ENCODE assay signal across 10 cellular contexts in the genomic region with DNA sequence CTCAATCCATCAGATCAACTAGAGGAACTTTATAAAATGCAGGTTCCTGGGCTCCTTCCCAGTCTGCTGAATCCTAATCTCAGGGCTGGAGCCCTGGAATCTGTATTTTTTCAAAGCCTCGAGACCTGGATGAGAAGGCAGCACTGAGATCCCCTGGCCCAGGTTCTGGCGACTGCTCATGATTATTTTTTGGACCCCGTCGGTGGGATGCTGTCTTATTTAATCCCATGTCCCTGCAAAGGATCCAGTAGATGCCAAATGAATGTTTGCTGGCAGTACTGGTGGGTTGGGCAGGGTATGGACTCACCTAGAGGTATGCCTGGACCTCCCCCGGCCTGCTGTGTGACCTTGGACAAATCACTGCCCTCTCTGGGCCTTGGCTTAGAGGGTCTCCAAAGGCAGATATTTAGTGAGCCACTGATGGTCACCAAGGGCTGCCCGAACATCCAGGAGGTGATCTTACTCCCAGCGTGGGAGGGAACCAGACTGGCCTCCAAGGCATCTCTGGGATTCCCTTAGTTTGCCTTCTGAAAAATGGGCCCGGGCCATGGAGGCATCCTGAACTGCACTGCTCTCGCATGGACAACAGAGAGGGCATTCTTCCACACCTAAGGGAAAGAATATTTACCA.
DNase-seq lines count a peak whose midpoint lies in the region; ATAC-seq, FAIRE-seq and TF ChIP-seq lines count a peak whose summit lies in the region.
"Had no signal": no experiment of that assay in that cellular context is flagged by ENCODE, and none has a peak within 500 bp of the region (broad histone marks: within the 10 kb centered on the region; RNA-seq: fewer than 3 reads in every experiment).

No MANE protein-coding gene starts in this region.

- no peak overlapping the region for H3K4me3 Mint-ChIP-seq in activated CD4-positive, alpha-beta memory T cell treated with anti-CD3 and anti-CD28 coated beads for 36 hours

- no peaks in the 10 kb centered on the region for H3K27me3 Mint-ChIP-seq in activated CD4-positive, alpha-beta memory T cell treated with anti-CD3 and anti-CD28 coated beads for 36 hours

- no peak overlapping the region for H3K9ac ChIP-seq in HepG2 (ENCODE audit: insufficient read depth, low read depth, low read length)

- TF ChIP-seq EP300 in HepG2 (IDR thresholded peaks at IDR 0.05; ENCODE audit: low read depth in 2 of 2, low read length in 2 of 2): no peak
- TF ChIP-seq EP300 in HepG2 (CRISPR knock-in tag; IDR thresholded peaks at IDR 0.05; ENCODE audit: borderline replicate concordance): no peak

- no peak for FAIRE-seq in HepG2 (lab: Jason Lieb, UNC)

- POLR2A ChIA-PET in HEK293 (lab: Yijun Ruan, JAX): interaction anchor here (0.6 to 0.7 kb wide), 2 partner anchors 110 to 339 kb away, joined by 4 to 5 read pairs; no protein-coding TSS in a partner anchor
- POLR2A ChIA-PET in activated CD4-positive, alpha-beta memory T cell treated with anti-CD3 and anti-CD28 coated beads for 36 hours (lab: Charles Lee): interaction anchor here (0.9 to 2.4 kb wide), 12 partner anchors 10 to 96 kb away, joined by 3 to 30 read pairs (median 6); partner anchors contain the start of gene RUNX3
- POLR2A ChIA-PET in HepG2 (lab: Yijun Ruan, JAX): no interaction called here

- H3K27ac Mint-ChIP-seq in activated CD4-positive, alpha-beta memory T cell treated with anti-CD3 and anti-CD28 coated beads for 36 hours: peak overlapping the region; percentile 97

- H3K4me1 ChIP-seq in ACC112 (ENCODE audit: control insufficient read depth, insufficient read depth, low read length, unreplicated experiment): peaks cover 14% of the 10 kb centered on the region
- H3K4me1 ChIP-seq in HEK293 (ENCODE audit: control insufficient read depth, insufficient read depth, low read length): no peaks in the 10 kb centered on the region; the same call in 1 of the 2 replicates
- peaks cover 25% of the 10 kb centered on the region for H3K4me1 ChIP-seq in HepG2 (ENCODE audit: insufficient read depth, low read length)
- no peaks in the 10 kb centered on the region for H3K4me1 ChIP-seq in ascending aorta

- no peak for TF ChIP-seq RAD21 in HepG2 (CRISPR knock-in tag; IDR thresholded peaks at IDR 0.05)

- H3K4me3 ChIP-seq in ACC112 (ENCODE audit: low read depth, low read length): no peak overlapping the region
- no peak overlapping the region for H3K4me3 ChIP-seq in HEK293 (ENCODE audit: low read depth, low read length)
- peak overlapping the region in 1 of 3 experiments; percentile 69; a peak in 1 of 6 replicates for H3K4me3 ChIP-seq in HepG2 (replicated peaks in 1 of 3; ENCODE audit: insufficient read depth in 1 of 3, low read depth in 2 of 3, low read length in 3 of 3)
- no peak overlapping the region for H3K4me3 ChIP-seq in ascending aorta

- TF ChIP-seq CTCF in HEK293 (tag by site-specific recombination; IDR thresholded peaks at IDR 0.05): no peak
- TF ChIP-seq CTCF in HepG2 (CRISPR knock-in tag; IDR thresholded peaks at IDR 0.05): no peak
- TF ChIP-seq CTCF in ascending aorta (IDR thresholded peaks at IDR 0.05): no peak

- no peaks in the 10 kb centered on the region for H3K36me3 Mint-ChIP-seq in activated CD4-positive, alpha-beta memory T cell treated with anti-CD3 and anti-CD28 coated beads for 36 hours

- H2AFZ ChIP-seq in ACC112 (ENCODE audit: low read length, unreplicated experiment): no peak overlapping the region
- no peak overlapping the region for H2AFZ ChIP-seq in HepG2 (ENCODE audit: low read length)

- H3K27ac ChIP-seq in ACC112 (ENCODE audit: low read depth, low read length) (peak overlapping the region; percentile 13; the same call in 1 of the 2 replicates), HEK293 (ENCODE audit: extremely low read depth, low read depth, low read length) (no peak overlapping the region), HepG2 (ENCODE audit: extremely low read length, insufficient read depth, low read length) (no peak overlapping the region), ascending aorta (no peak overlapping the region)
- H3K27ac ChIP-seq: C4-2B had no signal

- H3K4me1 Mint-ChIP-seq in activated CD4-positive, alpha-beta memory T cell treated with anti-CD3 and anti-CD28 coated beads for 36 hours (ENCODE audit: low read depth): peaks cover 81% of the 10 kb centered on the region

- TF ChIP-seq POLR2A in HepG2 (IDR thresholded peaks at IDR 0.05; ENCODE audit: insufficient read depth in 1 of 2, low read depth in 2 of 2, low read length in 2 of 2) (no peak), GM18505 (IDR thresholded peaks at IDR 0.05; ENCODE audit: borderline replicate concordance, extremely low read depth, insufficient read depth, insufficient read length) (no peak)

- 37% methylated on average over 7 of the region's 9 CpGs for WGBS in HepG2 (ENCODE audit: low lambda C conversion rate)

- no peaks in the 10 kb centered on the region for H3K36me3 ChIP-seq in ACC112 (ENCODE audit: insufficient read depth, low read length)
- no peaks in the 10 kb centered on the region for H3K36me3 ChIP-seq in HEK293 (ENCODE audit: control insufficient read depth in 2 of 2, insufficient read depth in 1 of 2, low read length in 2 of 2)
- H3K36me3 ChIP-seq in HepG2 (replicated peaks in 1 of 2; ENCODE audit: control insufficient read depth in 1 of 2, insufficient read depth in 2 of 2, low read length in 2 of 2): no peaks in the 10 kb centered on the region
- no peaks in the 10 kb centered on the region for H3K36me3 ChIP-seq in ascending aorta

- no peaks in the 10 kb centered on the region for H3K9me3 Mint-ChIP-seq in activated CD4-positive, alpha-beta memory T cell treated with anti-CD3 and anti-CD28 coated beads for 36 hours

- intact Hi-C loops in activated CD4-positive, alpha-beta memory T cell treated with anti-CD3 and anti-CD28 coated beads for 36 hours (cut with micrococcal nuclease): loop anchor here (1.0 to 2.0 kb wide), 6 partner anchors 10 to 97 kb away; no protein-coding TSS in a partner anchor
- intact Hi-C loops in HepG2 (cut with micrococcal nuclease; ENCODE audit: unreplicated experiment): no loop called here
- intact Hi-C loops in ascending aorta (cut with DNase I): no loop called here

- H3K9me3 ChIP-seq in HEK293 (ENCODE audit: control insufficient read depth, insufficient read depth, low read depth, low read length) (no peaks in the 10 kb centered on the region), HepG2 (ENCODE audit: low read length) (no peaks in the 10 kb centered on the region), ascending aorta (no peaks in the 10 kb centered on the region)

- H4K20me1 ChIP-seq in HepG2 (ENCODE audit: insufficient read depth, low read length): no peaks in the 10 kb centered on the region

- DNase-seq in activated CD4-positive, alpha-beta memory T cell treated with anti-CD3 and anti-CD28 coated beads for 36 hours: no peak
- DNase-seq in HepG2 (ENCODE audit: low spot score) (no peak), ascending aorta (ENCODE audit: low spot score in 2 of 2) (no peak), islet precursor cell (no peak)
- DNase-seq: NCI-H2107 had no signal

- no peak; the same call in 2 of the 3 replicates for ATAC-seq in HepG2
- ATAC-seq in HG03342 (IDR thresholded peaks at IDR 0.05; ENCODE audit: unreplicated experiment): no peak
- ATAC-seq in GM18505 (IDR thresholded peaks at IDR 0.05; ENCODE audit: unreplicated experiment): no peak

- H3K79me2 ChIP-seq in ACC112 (ENCODE audit: control insufficient read depth, insufficient read depth, low read length, unreplicated experiment) (no peaks in the 10 kb centered on the region), HepG2 (ENCODE audit: insufficient read depth, low read length) (no peaks in the 10 kb centered on the region)

- CTCF ChIA-PET in HEK293 (lab: Yijun Ruan, JAX) (interaction anchor here (1.5 to 2.1 kb wide), 2 partner anchors 11 to 16 kb away, joined by 3 to 10 read pairs; no protein-coding TSS in a partner anchor), HepG2 (lab: Yijun Ruan, JAX; ENCODE audit: low intra/inter-chr PET ratio, low total read pairs) (no interaction called here)
- CTCF ChIA-PET in activated CD4-positive, alpha-beta memory T cell treated with anti-CD3 and anti-CD28 coated beads for 36 hours (lab: Charles Lee): interaction anchor here (0.7 to 8.3 kb wide), 11 partner anchors 10 to 904 kb away, joined by 3 to 97 read pairs (median 4); no protein-coding TSS in a partner anchor

- in situ Hi-C loops in HepG2 (cut with HindIII; ENCODE audit: extremely low pct_ligation_motif_present, low pct_unique_long_range_greater_than_20kb): no loop called here

- peak overlapping the region; percentile 94 for H3K4me2 ChIP-seq in HepG2 (ENCODE audit: low read depth, low read length)

- H3K27me3 ChIP-seq in ACC112 (ENCODE audit: insufficient read depth, low read length) (no peaks in the 10 kb centered on the region), HepG2 (ENCODE audit: control insufficient read depth in 1 of 2, insufficient read depth in 2 of 2, low read length in 2 of 2) (peaks cover 5 to 7% of the 10 kb centered on the region in 2 experiments; a peak in 3 of 5 replicates), ascending aorta (no peaks in the 10 kb centered on the region)

- no TSS peak for BruUV-seq in HepG2 (replicated peaks; lab: Mats Ljungman, UMichigan)

TF ChIP-seq in HEK293, 187 proteins besides CTCF, POLR2A, EP300 and RAD21 (continues in another document):
- TF ChIP-seq, protein P1, sequence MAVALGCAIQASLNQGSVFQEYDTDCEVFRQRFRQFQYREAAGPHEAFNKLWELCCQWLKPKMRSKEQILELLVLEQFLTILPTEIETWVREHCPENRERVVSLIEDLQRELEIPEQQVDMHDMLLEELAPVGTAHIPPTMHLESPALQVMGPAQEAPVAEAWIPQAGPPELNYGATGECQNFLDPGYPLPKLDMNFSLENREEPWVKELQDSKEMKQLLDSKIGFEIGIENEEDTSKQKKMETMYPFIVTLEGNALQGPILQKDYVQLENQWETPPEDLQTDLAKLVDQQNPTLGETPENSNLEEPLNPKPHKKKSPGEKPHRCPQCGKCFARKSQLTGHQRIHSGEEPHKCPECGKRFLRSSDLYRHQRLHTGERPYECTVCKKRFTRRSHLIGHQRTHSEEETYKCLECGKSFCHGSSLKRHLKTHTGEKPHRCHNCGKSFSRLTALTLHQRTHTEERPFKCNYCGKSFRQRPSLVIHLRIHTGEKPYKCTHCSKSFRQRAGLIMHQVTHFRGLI (tag by site-specific recombination; IDR thresholded peaks at IDR 0.05): no peak
- peak; percentile 89 for TF ChIP-seq ZBTB20 (tag by site-specific recombination; IDR thresholded peaks at IDR 0.05)

TF ChIP-seq in HepG2, 621 proteins besides CTCF, POLR2A, EP300 and RAD21 (continues in another document):
- TF ChIP-seq, protein P2, sequence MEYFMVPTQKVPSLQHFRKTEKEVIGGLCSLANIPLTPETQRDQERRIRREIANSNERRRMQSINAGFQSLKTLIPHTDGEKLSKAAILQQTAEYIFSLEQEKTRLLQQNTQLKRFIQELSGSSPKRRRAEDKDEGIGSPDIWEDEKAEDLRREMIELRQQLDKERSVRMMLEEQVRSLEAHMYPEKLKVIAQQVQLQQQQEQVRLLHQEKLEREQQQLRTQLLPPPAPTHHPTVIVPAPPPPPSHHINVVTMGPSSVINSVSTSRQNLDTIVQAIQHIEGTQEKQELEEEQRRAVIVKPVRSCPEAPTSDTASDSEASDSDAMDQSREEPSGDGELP (IDR thresholded peaks at IDR 0.05; ENCODE audit: borderline replicate concordance, low read depth): no peak
- TF ChIP-seq REL (CRISPR knock-in tag; conservative IDR thresholded peaks at IDR 0.05) (no peak), NCOA5 (CRISPR knock-in tag; IDR thresholded peaks at IDR 0.05) (no peak), ZNF878 (CRISPR knock-in tag; IDR thresholded peaks at IDR 0.05) (no peak)
